8 cellular contexts compared by ENCODE assay signal in the genomic region with DNA sequence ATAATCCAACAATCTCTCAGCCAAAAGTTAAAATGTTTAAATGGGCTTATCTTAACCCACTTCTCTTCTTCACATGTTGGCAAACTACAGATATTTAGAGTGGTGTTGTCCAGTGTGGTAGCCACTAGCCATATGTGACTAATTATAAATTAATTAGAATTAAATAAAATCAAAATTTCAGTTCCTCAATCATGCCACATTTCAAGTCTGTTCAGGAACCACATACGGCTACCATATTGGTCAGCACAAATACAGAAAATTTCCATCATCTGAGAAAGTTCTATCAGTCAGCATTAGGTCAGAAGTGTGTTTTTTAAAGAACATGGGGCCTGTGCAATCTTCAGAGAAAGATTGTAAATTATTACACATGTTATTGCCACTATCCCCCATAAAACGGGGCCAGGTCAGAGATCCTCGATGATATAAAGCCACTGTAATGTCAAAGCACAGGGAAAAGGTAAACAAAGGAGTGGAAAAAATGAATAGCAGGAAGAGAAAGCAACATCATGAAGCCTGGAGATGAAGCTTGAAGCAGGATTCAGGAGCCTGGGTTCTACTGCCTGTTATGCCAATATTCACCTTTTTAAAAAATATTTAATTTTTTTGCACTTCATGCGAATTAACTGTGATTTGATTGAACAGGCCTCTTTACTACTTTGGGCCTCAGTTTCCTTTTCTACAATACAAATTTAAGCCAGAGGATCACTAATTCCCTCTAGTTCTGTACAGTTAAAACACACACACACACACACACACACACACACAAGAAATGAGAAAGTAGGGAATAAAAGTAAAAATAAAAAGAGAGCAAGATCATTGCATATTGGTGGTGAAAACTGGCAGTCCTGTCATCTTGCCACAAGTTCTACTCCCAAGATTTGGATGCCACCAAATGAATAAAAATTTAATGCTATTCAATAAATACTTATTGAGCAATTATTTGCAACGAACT. TPM values are rescaled to one million over a fixed set of nuclear protein-coding genes. Genes with fewer than 3 reads are reported as not detected.
A peak's percentile ranks its signal among the peaks of the same experiment; 100 is the strongest.
DNase-seq lines count a peak whose midpoint lies in the region; ATAC-seq and TF ChIP-seq lines count a peak whose summit lies in the region.

No MANE protein-coding gene starts in this region.

- BruUV-seq in PC-9 (replicated peaks; lab: Mats Ljungman, UMichigan), result no TSS peak

- H3K4me3 Mint-ChIP-seq in H9, result peak overlapping the region; percentile 94 to 99

- no peak overlapping the region for H2AFZ ChIP-seq in H9 (ENCODE audit: low read length)
- no peak overlapping the region for H2AFZ ChIP-seq in PC-9

- in situ Hi-C loops in gastrocnemius medialis (cut with MboI; ENCODE audit: low sequenced_read_pairs in 4 of 4), result loop anchor here in 2 of 4 donors (10.0 kb wide), 2 partner anchors 95 to 125 kb away; a partner anchor contains a TSS

- DNase-seq in H9 (no peak), PC-9 (no peak), epithelial cell of proximal tubule (ENCODE audit: low read depth) (no peak), gastrocnemius medialis (no peak), SK-N-DZ (ENCODE audit: low spot score) (no peak)
- DNase-seq in stimulated activated CD4-positive, alpha-beta T cell treated with anti-CD3 and anti-CD28 coated beads, Interleukin-4, amount 100 ng/mL, for 4 hours, result no peak

- H2BK12ac ChIP-seq in H9 (ENCODE audit: insufficient read length, low read depth, low read length), result no peak overlapping the region

- no peak overlapping the region for H3K4ac ChIP-seq in H9 (ENCODE audit: low read depth, low read length)

- H3K4me2 ChIP-seq in H9 (ENCODE audit: insufficient read depth, insufficient read length, low read length) (peak overlapping the region; percentile 83), PC-9 (peak overlapping the region; percentile 78)

- TF ChIP-seq CTCF in H9 (conservative IDR thresholded peaks at IDR 0.05) (no peak), PC-9 (conservative IDR thresholded peaks at IDR 0.05) (no peak), epithelial cell of proximal tubule (conservative IDR thresholded peaks at IDR 0.05; ENCODE audit: low read depth, low read length) (no peak), gastrocnemius medialis (IDR thresholded peaks at IDR 0.05 in 4 of 5, conservative IDR thresholded peaks at IDR 0.05 in 1 of 5) (no peak)

- H3K4me1 ChIP-seq in H9 (ENCODE audit: insufficient read depth, low read length), result no peaks in the 10 kb centered on the region
- H3K4me1 ChIP-seq in PC-9 (replicated peaks; ENCODE audit: insufficient read depth), result peaks cover 36% of the 10 kb centered on the region
- H3K4me1 ChIP-seq in gastrocnemius medialis, result peaks cover 23 to 52% of the 10 kb centered on the region in 2 donors

- ATAC-seq in gastrocnemius medialis, result no peak
- ATAC-seq in GM18498 (IDR thresholded peaks at IDR 0.05; ENCODE audit: unreplicated experiment), result no peak
- no peak for ATAC-seq in GM21447 (IDR thresholded peaks at IDR 0.05; ENCODE audit: unreplicated experiment)

- no peak overlapping the region for H4K8ac ChIP-seq in H9 (replicated peaks; ENCODE audit: insufficient read length, low read depth, low read length)

- H3T11ph ChIP-seq in H9 (ENCODE audit: low read length), result no peak overlapping the region

- peak overlapping the region; percentile 72 for H3K4me3 ChIP-seq in PC-9
- H3K4me3 ChIP-seq in epithelial cell of proximal tubule (ENCODE audit: low read depth, low read length), result peak overlapping the region; percentile 97
- H3K4me3 ChIP-seq in gastrocnemius medialis, result peak overlapping the region; percentile 86 to 96 (median 91)

- H3F3A ChIP-seq in PC-9 (ENCODE audit: insufficient read depth, low read depth), result peaks cover 13% of the 10 kb centered on the region

- CTCF ChIA-PET in PC-9 (lab: Charles Lee), result no interaction called here

- no peak overlapping the region for H3K9ac ChIP-seq in H9 (ENCODE audit: extremely low read depth, insufficient read length, low read length)

- no peak overlapping the region for H2BK5ac ChIP-seq in H9 (ENCODE audit: insufficient read length, low read length)

- H2BK15ac ChIP-seq in H9 (ENCODE audit: low read depth, low read length), result no peak overlapping the region

- POLR2A ChIA-PET in PC-9 (lab: Charles Lee; ENCODE audit: unreplicated experiment), result no interaction called here

- H3K27me3 ChIP-seq in H9 (ENCODE audit: insufficient read depth, low read length), result no peaks in the 10 kb centered on the region
- no peaks in the 10 kb centered on the region for H3K27me3 ChIP-seq in PC-9 (ENCODE audit: insufficient read depth, low read depth)
- H3K27me3 ChIP-seq in gastrocnemius medialis, result no peaks in the 10 kb centered on the region

- no peak overlapping the region for H3K14ac ChIP-seq in H9 (ENCODE audit: insufficient read depth, low read length)

- 0 out of 5 replicates have a peak, but pooled peaks cover 0 to 3% of the 10 kb centered on the region in 2 experiments for H3K9me3 Mint-ChIP-seq in H9

- no peak overlapping the region for H3K56ac ChIP-seq in H9 (ENCODE audit: insufficient read length, low read depth, low read length)

- H3K27me3 Mint-ChIP-seq in H9 (ENCODE audit: low read depth), result no peaks in the 10 kb centered on the region

- no peak overlapping the region for H2BK120ac ChIP-seq in H9 (ENCODE audit: low read depth, low read length, poor library complexity, severe bottlenecking)

- peaks cover 13 to 22% of the 10 kb centered on the region in 2 experiments for H3K4me1 Mint-ChIP-seq in H9

- H3K79me2 ChIP-seq in H9 (ENCODE audit: insufficient read depth, low read length), result peaks cover 24% of the 10 kb centered on the region; the same call in 1 of the 2 replicates
- peaks cover 70% of the 10 kb centered on the region for H3K79me2 ChIP-seq in PC-9 (ENCODE audit: low read depth)

- no peak overlapping the region for H2AK5ac ChIP-seq in H9 (ENCODE audit: insufficient read length, low read length)

- peaks cover 3% of the 10 kb centered on the region for H3K79me1 ChIP-seq in H9 (ENCODE audit: insufficient read depth, low read depth, low read length, poor library complexity, severe bottlenecking)

- no peaks in the 10 kb centered on the region for H4K20me1 ChIP-seq in H9 (ENCODE audit: control insufficient read depth, insufficient read depth, insufficient read length)
- H4K20me1 ChIP-seq in PC-9 (ENCODE audit: insufficient read depth), result peaks cover 4% of the 10 kb centered on the region

- TF ChIP-seq POLR2A in gastrocnemius medialis (IDR thresholded peaks at IDR 0.05), result no peak

- no peaks in the 10 kb centered on the region for H3K23me2 ChIP-seq in H9 (ENCODE audit: insufficient read length, low read depth, low read length, poor library complexity, severe bottlenecking)

- H3K36me3 ChIP-seq in PC-9 (ENCODE audit: low read depth), result peaks cover 5% of the 10 kb centered on the region; the same call in 1 of the 2 replicates
- no peaks in the 10 kb centered on the region for H3K36me3 ChIP-seq in gastrocnemius medialis

- no peak overlapping the region for H3K27ac Mint-ChIP-seq in H9

- no peak overlapping the region for H2BK20ac ChIP-seq in H9 (ENCODE audit: low read depth, low read length, poor library complexity, severe bottlenecking)

- WGBS in H9 (ENCODE audit: extremely low coverage, insufficient read length, low lambda C conversion rate), result no CpG with 5 or more reads among the region's 5 CpGs

- no peak overlapping the region for H3K27ac ChIP-seq in H9 (ENCODE audit: insufficient read length, low read depth, low read length)
- 0 out of 2 replicates have a peak overlapping the region, but pooled peaks have one; percentile 4 for H3K27ac ChIP-seq in PC-9
- H3K27ac ChIP-seq in gastrocnemius medialis, result peak overlapping the region; percentile 94 to 98 (median 96)

- H3K18ac ChIP-seq in H9 (ENCODE audit: insufficient read length, low read depth, low read length), result no peak overlapping the region

- H3K36me3 Mint-ChIP-seq in H9 (ENCODE audit: insufficient read depth in 1 of 3, low read depth in 3 of 3), result peaks cover 5 to 16% (median 11%) of the 10 kb centered on the region in 3 experiments

- intact Hi-C loops in PC-9 (cut with micrococcal nuclease; ENCODE audit: unreplicated experiment), result no loop called here
- intact Hi-C loops in gastrocnemius medialis (cut with DNase I; ENCODE audit: low total_unique reads), result loop anchor here (10.0 kb wide), 3 partner anchors 415 to 775 kb away; a partner anchor contains a TSS

- H3K9me3 ChIP-seq in H9 (ENCODE audit: control insufficient read depth, low read depth, low read length) (no peaks in the 10 kb centered on the region), PC-9 (ENCODE audit: insufficient read depth, low read depth) (no peaks in the 10 kb centered on the region), gastrocnemius medialis (no peaks in the 10 kb centered on the region)

- no peak overlapping the region for H4K5ac ChIP-seq in H9 (ENCODE audit: insufficient read length, low read depth, low read length)

- H3K23ac ChIP-seq in H9 (ENCODE audit: insufficient read length, low read depth, low read length), result no peak overlapping the region

- no peaks in the 10 kb centered on the region for H3K9me2 ChIP-seq in PC-9 (ENCODE audit: insufficient read depth)

- H4K91ac ChIP-seq in H9 (ENCODE audit: insufficient read length, low read depth, low read length), result no peak overlapping the region

RNA-seq across cellular contexts. Expression of a gene that starts 2.3 kb away (rescaled TPM):
- total RNA-seq in H9 (2021) (11.0 and 11.4 TPM in 2 replicates), PC-9 (2021) (11.3 and 12.3 TPM in 2 replicates), epithelial cell of proximal tubule (11.1 and 27.7 TPM in 2 replicates), gastrocnemius medialis (10 to 100 TPM in 3 of 4 donors, 1 to 10 TPM in 1; 9.9 to 24.8 (median 24.0) TPM)
- polyA plus RNA-seq in SK-N-DZ (2014; cell fraction: cytosol; rRNA removed), result 8.4 and 8.9 TPM in 2 replicates
- polyA plus RNA-seq in SK-N-DZ (2014; cell fraction: nucleus; rRNA removed), result 8.4 and 10.6 TPM in 2 replicates

RNA-seq across cellular contexts. Expression of a gene that starts 50.6 kb away (rescaled TPM):
- total RNA-seq in H9 (2021) (28.4 and 32.1 TPM in 2 replicates), PC-9 (2021) (46.2 and 61.2 TPM in 2 replicates), epithelial cell of proximal tubule (18.9 and 32.9 TPM in 2 replicates), gastrocnemius medialis (10 to 100 TPM in 2 of 4 donors, 1 to 10 TPM in 2; 6.7 to 20.0 (median 9.9) TPM)
- 21.2 and 29.9 TPM in 2 replicates for polyA plus RNA-seq in SK-N-DZ (2014; cell fraction: cytosol; rRNA removed)
- 30.1 and 55.6 TPM in 2 replicates for polyA plus RNA-seq in SK-N-DZ (2014; cell fraction: nucleus; rRNA removed)
